Comparison of ENCODE assay signal across 1 cellular context in the genomic region with DNA sequence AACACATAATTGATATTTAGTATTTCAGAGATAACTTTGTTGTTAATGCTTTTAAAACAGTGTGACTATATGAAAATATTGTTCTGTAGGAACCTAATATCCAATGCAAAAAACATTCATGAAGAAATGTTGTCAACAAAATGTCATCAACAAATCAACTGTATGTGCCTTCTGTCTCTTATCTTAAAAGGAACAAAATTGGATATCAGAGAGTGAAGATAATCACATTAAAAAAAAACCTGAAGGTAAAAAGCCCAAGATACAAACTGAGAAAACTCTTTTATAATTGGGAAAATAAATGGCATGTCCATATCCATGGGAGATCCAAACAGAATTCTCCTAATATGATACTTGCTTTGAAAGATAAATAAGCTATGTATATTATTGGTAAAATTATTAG.
TF ChIP-seq lines count a peak whose summit lies in the region.

No MANE protein-coding gene starts in this region.

TF ChIP-seq in SK-N-SH, 30 proteins besides CTCF, POLR2A, EP300 and RAD21 (continued from another document):
- TF ChIP-seq, protein P1, sequence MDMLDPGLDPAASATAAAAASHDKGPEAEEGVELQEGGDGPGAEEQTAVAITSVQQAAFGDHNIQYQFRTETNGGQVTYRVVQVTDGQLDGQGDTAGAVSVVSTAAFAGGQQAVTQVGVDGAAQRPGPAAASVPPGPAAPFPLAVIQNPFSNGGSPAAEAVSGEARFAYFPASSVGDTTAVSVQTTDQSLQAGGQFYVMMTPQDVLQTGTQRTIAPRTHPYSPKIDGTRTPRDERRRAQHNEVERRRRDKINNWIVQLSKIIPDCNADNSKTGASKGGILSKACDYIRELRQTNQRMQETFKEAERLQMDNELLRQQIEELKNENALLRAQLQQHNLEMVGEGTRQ (IDR thresholded peaks at IDR 0.05; ENCODE audit: borderline replicate concordance, low read depth, low read length) = no peak
- TF ChIP-seq FOXJ3 (CRISPR knock-in tag; IDR thresholded peaks at IDR 0.05) = no peak
- TF ChIP-seq, protein P2, sequence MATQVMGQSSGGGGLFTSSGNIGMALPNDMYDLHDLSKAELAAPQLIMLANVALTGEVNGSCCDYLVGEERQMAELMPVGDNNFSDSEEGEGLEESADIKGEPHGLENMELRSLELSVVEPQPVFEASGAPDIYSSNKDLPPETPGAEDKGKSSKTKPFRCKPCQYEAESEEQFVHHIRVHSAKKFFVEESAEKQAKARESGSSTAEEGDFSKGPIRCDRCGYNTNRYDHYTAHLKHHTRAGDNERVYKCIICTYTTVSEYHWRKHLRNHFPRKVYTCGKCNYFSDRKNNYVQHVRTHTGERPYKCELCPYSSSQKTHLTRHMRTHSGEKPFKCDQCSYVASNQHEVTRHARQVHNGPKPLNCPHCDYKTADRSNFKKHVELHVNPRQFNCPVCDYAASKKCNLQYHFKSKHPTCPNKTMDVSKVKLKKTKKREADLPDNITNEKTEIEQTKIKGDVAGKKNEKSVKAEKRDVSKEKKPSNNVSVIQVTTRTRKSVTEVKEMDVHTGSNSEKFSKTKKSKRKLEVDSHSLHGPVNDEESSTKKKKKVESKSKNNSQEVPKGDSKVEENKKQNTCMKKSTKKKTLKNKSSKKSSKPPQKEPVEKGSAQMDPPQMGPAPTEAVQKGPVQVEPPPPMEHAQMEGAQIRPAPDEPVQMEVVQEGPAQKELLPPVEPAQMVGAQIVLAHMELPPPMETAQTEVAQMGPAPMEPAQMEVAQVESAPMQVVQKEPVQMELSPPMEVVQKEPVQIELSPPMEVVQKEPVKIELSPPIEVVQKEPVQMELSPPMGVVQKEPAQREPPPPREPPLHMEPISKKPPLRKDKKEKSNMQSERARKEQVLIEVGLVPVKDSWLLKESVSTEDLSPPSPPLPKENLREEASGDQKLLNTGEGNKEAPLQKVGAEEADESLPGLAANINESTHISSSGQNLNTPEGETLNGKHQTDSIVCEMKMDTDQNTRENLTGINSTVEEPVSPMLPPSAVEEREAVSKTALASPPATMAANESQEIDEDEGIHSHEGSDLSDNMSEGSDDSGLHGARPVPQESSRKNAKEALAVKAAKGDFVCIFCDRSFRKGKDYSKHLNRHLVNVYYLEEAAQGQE (IDR thresholded peaks at IDR 0.05; ENCODE audit: low read depth, low read length) = no peak
TF ChIP-seq in SK-N-SH: peak in this region for 2.
